15 cellular contexts compared by ENCODE assay signal in the genomic region with DNA sequence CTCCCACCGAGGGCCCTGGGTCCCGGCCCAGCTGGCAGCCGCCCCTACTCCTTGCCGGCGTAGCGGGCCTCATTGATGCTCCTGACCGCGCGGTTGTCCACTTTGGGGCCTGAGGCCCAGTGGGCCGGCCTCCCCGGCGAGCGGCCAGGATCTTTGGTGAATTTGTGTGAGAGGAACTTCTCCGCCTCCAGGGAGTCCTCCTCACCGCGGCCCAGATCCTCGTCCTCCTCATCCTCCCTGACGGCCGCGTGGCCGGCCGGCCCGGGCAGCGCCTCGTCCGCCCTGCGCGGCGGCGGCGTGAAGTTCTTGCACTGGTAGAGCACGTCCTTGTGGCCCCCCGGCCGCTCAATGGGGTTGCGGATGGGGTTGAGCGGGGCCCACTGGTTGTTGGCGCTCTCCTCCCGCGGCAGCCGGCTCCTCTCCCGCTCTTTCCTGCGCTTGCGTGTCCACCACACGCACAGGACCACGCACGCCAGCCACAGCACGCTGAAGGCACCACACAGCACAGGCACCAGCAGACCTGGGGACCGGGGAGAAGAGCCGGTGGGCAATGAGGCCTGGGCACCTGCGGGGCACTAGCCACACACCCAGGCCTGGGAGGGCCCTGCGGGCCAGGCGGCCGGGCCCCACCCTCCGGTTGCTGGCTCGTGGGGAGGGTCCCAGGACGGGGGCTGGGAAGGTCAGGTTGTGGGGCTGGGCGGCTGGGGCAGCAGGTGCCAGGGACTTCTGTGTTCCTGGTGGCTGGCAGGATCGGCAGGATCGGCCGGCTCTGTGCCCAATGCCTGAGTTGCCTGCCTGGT.
"Had no signal": no experiment of that assay in that cellular context is flagged by ENCODE, and none has a peak within 500 bp of the region (broad histone marks: within the 10 kb centered on the region; RNA-seq: fewer than 3 reads in every experiment).

No MANE protein-coding gene starts in this region.

- H3K27ac ChIP-seq: adrenal gland, epithelial cell of prostate, tibial nerve had no signal

- DNase-seq: activated CD4-positive, alpha-beta T cell treated with anti-CD3 and anti-CD28 coated beads for 48 hours; activated CD8-positive, alpha-beta T cell treated with anti-CD3 and anti-CD28 coated beads, Interleukin-2, amount 10 ng/mL, durations not matched to agents 7 days and 5 days; activated naive CD4-positive, alpha-beta T cell treated with anti-CD3 and anti-CD28 coated beads, Interleukin-2, amount 10 ng/mL, durations not matched to agents 7 days and 5 days; adrenal gland; caudate nucleus; cortex of kidney; effector CD8-positive, alpha-beta T cell; hypothalamus; natural killer cell; nucleus accumbens; T-helper 9 cell had no signal

- H3K27me3 ChIP-seq: adrenal gland, tibial nerve had no signal

- H3K36me3 Mint-ChIP-seq: activated naive CD4-positive, alpha-beta T cell treated with anti-CD3 and anti-CD28 coated beads, Interleukin-2, amount 10 ng/mL, durations not matched to agents 7 days and 5 days; memory B cell had no signal

- H3K27me3 Mint-ChIP-seq: activated naive CD4-positive, alpha-beta T cell treated with anti-CD3 and anti-CD28 coated beads, Interleukin-2, amount 10 ng/mL, durations not matched to agents 7 days and 5 days had no signal

- H3K4me1 Mint-ChIP-seq: activated naive CD4-positive, alpha-beta T cell treated with anti-CD3 and anti-CD28 coated beads, Interleukin-2, amount 10 ng/mL, durations not matched to agents 7 days and 5 days; memory B cell; natural killer cell had no signal

- H3K36me3 ChIP-seq: adrenal gland had no signal

- H3K4me3 ChIP-seq: adrenal gland, tibial nerve had no signal

- H3K27ac Mint-ChIP-seq: activated CD8-positive, alpha-beta T cell treated with anti-CD3 and anti-CD28 coated beads, Interleukin-2, amount 10 ng/mL, durations not matched to agents 7 days and 5 days; activated naive CD4-positive, alpha-beta T cell treated with anti-CD3 and anti-CD28 coated beads, Interleukin-2, amount 10 ng/mL, durations not matched to agents 7 days and 5 days; activated T-helper 1 cell treated with anti-CD3 and anti-CD28 coated beads, Interleukin-12 subunit alpha, Interleukin-12 subunit beta, Interleukin-2, Interleukin-4 antibody, amounts not matched to agents 30 ng/mL and 10 ng/mL and 1 ng/mL, durations not matched to agents 14 hours and 24 hours and 36 hours; memory B cell; natural killer cell had no signal

- H3K4me3 Mint-ChIP-seq: activated CD8-positive, alpha-beta T cell treated with anti-CD3 and anti-CD28 coated beads, Interleukin-2, amount 10 ng/mL, durations not matched to agents 7 days and 5 days; activated naive CD4-positive, alpha-beta T cell treated with anti-CD3 and anti-CD28 coated beads, Interleukin-2, amount 10 ng/mL, durations not matched to agents 7 days and 5 days; activated T-helper 1 cell treated with anti-CD3 and anti-CD28 coated beads, Interleukin-12 subunit alpha, Interleukin-12 subunit beta, Interleukin-2, Interleukin-4 antibody, amounts not matched to agents 30 ng/mL and 10 ng/mL and 1 ng/mL, durations not matched to agents 14 hours and 24 hours and 36 hours; memory B cell; natural killer cell had no signal

- H3K4me1 ChIP-seq: adrenal gland, tibial nerve had no signal
